ENCODE assay signal across 15 cellular contexts in genomic region chr14:32383337-32384009, GRCh38. TPM values are rescaled to one million over a fixed set of nuclear protein-coding genes. Genes with fewer than 3 reads are reported as not detected.
DNase-seq lines count a peak whose midpoint lies in the region; ATAC-seq and TF ChIP-seq lines count a peak whose summit lies in the region.
"Had no signal": no experiment of that assay in that cellular context is flagged by ENCODE, and none has a peak within 500 bp of the region (broad histone marks: within the 10 kb centered on the region; RNA-seq: fewer than 3 reads in every experiment).

No MANE protein-coding gene starts in this region.

- dilution Hi-C loops in mammary epithelial cell (cut with HindIII; ENCODE audit: low sequenced_read_pairs), result no loop called here

- H3K4me1 ChIP-seq in mammary epithelial cell (ENCODE audit: insufficient read depth, low read length) (peaks cover 9% of the 10 kb centered on the region), breast epithelium (no peaks in the 10 kb centered on the region), foreskin keratinocyte (peaks cover 16% of the 10 kb centered on the region)

- H3K27ac ChIP-seq in mammary epithelial cell (ENCODE audit: insufficient read depth, low read depth, low read length), result no peak overlapping the region
- no peak overlapping the region for H3K27ac ChIP-seq in breast epithelium
- H3K27ac ChIP-seq in cingulate gyrus (ENCODE audit: low read depth, low read length), result peak overlapping the region; percentile 55
- no peak overlapping the region for H3K27ac ChIP-seq in foreskin keratinocyte
- H3K27ac ChIP-seq: PC-9 had no signal

- no peak for TF ChIP-seq POLR2A in breast epithelium (IDR thresholded peaks at IDR 0.05)

- CTCF ChIA-PET in mammary epithelial cell (lab: Charles Lee; ENCODE audit: low non-redundant PET), result interaction anchor here (0.6 to 1.2 kb wide), 4 partner anchors 86 to 1006 kb away, joined by 3 to 23 read pairs (median 5); no protein-coding TSS in a partner anchor

- TF ChIP-seq CTCF in mammary epithelial cell (conservative IDR thresholded peaks at IDR 0.05 in 1 of 2, IDR thresholded peaks at IDR 0.05 in 1 of 2; ENCODE audit: extremely low read depth in 1 of 2, insufficient read depth in 1 of 2, low read depth in 1 of 2, low read length in 2 of 2), result no peak
- no peak for TF ChIP-seq CTCF in breast epithelium (IDR thresholded peaks at IDR 0.05)
- TF ChIP-seq CTCF in foreskin keratinocyte (conservative IDR thresholded peaks at IDR 0.05), result no peak

- H3K9me3 ChIP-seq in mammary epithelial cell (replicated peaks; ENCODE audit: insufficient read depth, low read length), result no peaks in the 10 kb centered on the region
- H3K9me3 ChIP-seq in breast epithelium, result no peaks in the 10 kb centered on the region

- H3K9ac ChIP-seq in mammary epithelial cell (ENCODE audit: insufficient read depth, low read length), result no peak overlapping the region

- intact Hi-C loops in mammary epithelial cell (cut with micrococcal nuclease), result loop anchor here (2.0 to 5.0 kb wide), 2 partner anchors 41 to 873 kb away; no protein-coding TSS in a partner anchor
- intact Hi-C loops in breast epithelium (cut with DNase I; ENCODE audit: low total_unique reads), result loop anchor here (5.0 kb wide), 1 partner anchor 444 kb away; no protein-coding TSS in a partner anchor
- intact Hi-C loops in Right ventricle myocardium superior (cut with DNase I), result no loop called here
- intact Hi-C loops in head of caudate nucleus (cut with DNase I), result no loop called here

- BruUV-seq in mammary epithelial cell (replicated peaks; lab: Mats Ljungman, UMichigan), result TSS peak; percentile 73

- H3K36me3 ChIP-seq in mammary epithelial cell (ENCODE audit: insufficient read depth, low read length) (no peaks in the 10 kb centered on the region), breast epithelium (no peaks in the 10 kb centered on the region)

- H3K79me2 ChIP-seq in mammary epithelial cell (ENCODE audit: insufficient read depth, low read length), result no peaks in the 10 kb centered on the region

- H2AFZ ChIP-seq in mammary epithelial cell (ENCODE audit: low read depth, low read length), result no peak overlapping the region
- H2AFZ ChIP-seq: PC-9 had no signal

- no peak overlapping the region for H3K4me2 ChIP-seq in mammary epithelial cell (ENCODE audit: insufficient read depth, low read depth, low read length)
- H3K4me2 ChIP-seq: PC-9 had no signal

- no peaks in the 10 kb centered on the region for H4K20me1 ChIP-seq in mammary epithelial cell (ENCODE audit: insufficient read depth, low read length)

- in situ Hi-C loops in mammary epithelial cell (cut with MboI; ENCODE audit: low sequenced_read_pairs in 2 of 2), result no loop called here

- H3K4me3 ChIP-seq in mammary epithelial cell (replicated peaks in 1 of 3; ENCODE audit: insufficient read depth in 1 of 3, low read depth in 2 of 3, low read length in 3 of 3) (no peak overlapping the region), breast epithelium (no peak overlapping the region)
- H3K4me3 ChIP-seq: PC-9 had no signal

- DNase-seq in mammary epithelial cell (no peak), breast epithelium (ENCODE audit: low spot score in 2 of 2) (no peak), foreskin keratinocyte (peak in 1 of 2 donors; percentile 65), Right ventricle myocardium superior (no peak), KG1 (lab: John Stamatoyannopoulos, UW) (no peak), head of caudate nucleus (no peak), GM19238 (ENCODE audit: insufficient read length, low spot score) (no peak)
- DNase-seq: CD4-positive, alpha-beta memory T cell; H9; IMR-90; NCI-H1105; NCI-H1694; NCI-H774 had no signal

- ATAC-seq in foreskin keratinocyte (peak; percentile 26), Right ventricle myocardium superior (ENCODE audit: poor library complexity) (no peak)

- whole genome bisulfite sequencing in mammary epithelial cell (ENCODE audit: low coverage, missing lambda C conversion rate), result 96% methylated on average over 3 of the region's 3 CpGs

- no peaks in the 10 kb centered on the region for H3K27me3 ChIP-seq in mammary epithelial cell (ENCODE audit: insufficient read depth, low read length)
- no peaks in the 10 kb centered on the region for H3K27me3 ChIP-seq in breast epithelium
- H3K27me3 ChIP-seq in foreskin keratinocyte, result no peaks in the 10 kb centered on the region

RNA-seq across cellular contexts. Expression of gene AKAP6, which starts 54.4 kb away (rescaled TPM):
- total RNA-seq in mammary epithelial cell, result 1 to 10 TPM; 4.8 to 9.2 TPM
- 0.48 TPM for polyA plus RNA-seq in mammary epithelial cell
- polyA minus RNA-seq in mammary epithelial cell, result 1.7 TPM
- total RNA-seq in breast epithelium, result 1 to 10 TPM; 1.1 to 9.1 (median 4.6) TPM
- total RNA-seq in foreskin keratinocyte, result 2.2 and 2.5 TPM in 2 replicates
- 0.20 and 0.35 TPM in 2 replicates for polyA plus RNA-seq in foreskin keratinocyte
- total RNA-seq in Right ventricle myocardium superior, result 180 TPM

Comparison
In these comparisons a context has a peak if more than half of its experiments do, and no peak if none do; other contexts are left out.
1. RNA of gene AKAP6, which starts 54.4 kb away (total RNA-seq): 180 TPM in Right ventricle myocardium superior (single experiment); 4.8 to 9.2 TPM in mammary epithelial cell, 1.1 to 9.1 TPM in breast epithelium and 2.2 to 2.5 TPM in foreskin keratinocyte; every median in the first group is over 10 times any median in the second.
2. intact Hi-C loops: an anchor here in mammary epithelial cell (2.0 to 5.0 kb wide) and breast epithelium (5.0 kb wide); none called in Right ventricle myocardium superior and head of caudate nucleus.